Comparison of ENCODE assay signal across 1 cellular context in the genomic region with DNA sequence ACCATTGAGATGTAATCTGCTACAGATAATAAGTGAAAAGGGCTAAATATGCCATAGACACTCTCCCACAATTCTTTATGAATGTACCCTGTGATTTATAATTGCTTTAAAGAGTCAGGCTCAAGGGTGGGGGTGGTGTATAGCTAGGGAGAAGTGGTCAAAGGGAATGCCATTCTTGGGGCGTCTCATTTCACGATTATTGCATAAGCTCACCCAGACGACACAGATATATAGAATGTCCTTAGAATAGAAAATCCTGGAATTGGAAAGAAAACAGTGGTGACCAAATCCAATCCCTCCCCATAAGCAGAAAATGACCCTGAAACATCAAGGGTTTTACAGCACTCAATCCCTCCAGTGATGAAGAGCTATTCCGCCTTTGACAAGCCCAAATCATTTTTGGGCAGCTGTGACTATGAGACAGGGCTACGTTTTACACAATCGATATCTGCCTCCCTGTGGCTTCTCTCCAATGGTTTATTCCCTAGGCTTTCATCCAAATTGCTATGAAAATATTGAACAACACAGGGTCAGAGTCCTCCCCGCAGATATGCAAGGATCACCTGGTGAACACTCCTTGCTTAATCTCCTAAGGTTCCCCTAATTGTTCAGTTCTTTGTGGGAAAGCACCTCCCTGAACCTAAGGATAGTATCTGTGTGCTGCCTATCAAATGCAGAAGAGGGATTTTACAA.
TF ChIP-seq lines count a peak whose summit lies in the region.

No MANE protein-coding gene starts in this region.

TF ChIP-seq in GM23338, 12 proteins besides CTCF, POLR2A, EP300 and RAD21:
- TF ChIP-seq NANOG (IDR thresholded peaks at IDR 0.05; ENCODE audit: borderline replicate concordance): no peak
- no peak for TF ChIP-seq EZH2phosphoT487 (IDR thresholded peaks at IDR 0.05; ENCODE audit: unreplicated experiment)
- no peak for TF ChIP-seq JUNB (IDR thresholded peaks at IDR 0.05; ENCODE audit: unreplicated experiment)
- TF ChIP-seq, protein P1, sequence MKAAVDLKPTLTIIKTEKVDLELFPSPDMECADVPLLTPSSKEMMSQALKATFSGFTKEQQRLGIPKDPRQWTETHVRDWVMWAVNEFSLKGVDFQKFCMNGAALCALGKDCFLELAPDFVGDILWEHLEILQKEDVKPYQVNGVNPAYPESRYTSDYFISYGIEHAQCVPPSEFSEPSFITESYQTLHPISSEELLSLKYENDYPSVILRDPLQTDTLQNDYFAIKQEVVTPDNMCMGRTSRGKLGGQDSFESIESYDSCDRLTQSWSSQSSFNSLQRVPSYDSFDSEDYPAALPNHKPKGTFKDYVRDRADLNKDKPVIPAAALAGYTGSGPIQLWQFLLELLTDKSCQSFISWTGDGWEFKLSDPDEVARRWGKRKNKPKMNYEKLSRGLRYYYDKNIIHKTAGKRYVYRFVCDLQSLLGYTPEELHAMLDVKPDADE (IDR thresholded peaks at IDR 0.05): no peak
- TF ChIP-seq, protein P2, sequence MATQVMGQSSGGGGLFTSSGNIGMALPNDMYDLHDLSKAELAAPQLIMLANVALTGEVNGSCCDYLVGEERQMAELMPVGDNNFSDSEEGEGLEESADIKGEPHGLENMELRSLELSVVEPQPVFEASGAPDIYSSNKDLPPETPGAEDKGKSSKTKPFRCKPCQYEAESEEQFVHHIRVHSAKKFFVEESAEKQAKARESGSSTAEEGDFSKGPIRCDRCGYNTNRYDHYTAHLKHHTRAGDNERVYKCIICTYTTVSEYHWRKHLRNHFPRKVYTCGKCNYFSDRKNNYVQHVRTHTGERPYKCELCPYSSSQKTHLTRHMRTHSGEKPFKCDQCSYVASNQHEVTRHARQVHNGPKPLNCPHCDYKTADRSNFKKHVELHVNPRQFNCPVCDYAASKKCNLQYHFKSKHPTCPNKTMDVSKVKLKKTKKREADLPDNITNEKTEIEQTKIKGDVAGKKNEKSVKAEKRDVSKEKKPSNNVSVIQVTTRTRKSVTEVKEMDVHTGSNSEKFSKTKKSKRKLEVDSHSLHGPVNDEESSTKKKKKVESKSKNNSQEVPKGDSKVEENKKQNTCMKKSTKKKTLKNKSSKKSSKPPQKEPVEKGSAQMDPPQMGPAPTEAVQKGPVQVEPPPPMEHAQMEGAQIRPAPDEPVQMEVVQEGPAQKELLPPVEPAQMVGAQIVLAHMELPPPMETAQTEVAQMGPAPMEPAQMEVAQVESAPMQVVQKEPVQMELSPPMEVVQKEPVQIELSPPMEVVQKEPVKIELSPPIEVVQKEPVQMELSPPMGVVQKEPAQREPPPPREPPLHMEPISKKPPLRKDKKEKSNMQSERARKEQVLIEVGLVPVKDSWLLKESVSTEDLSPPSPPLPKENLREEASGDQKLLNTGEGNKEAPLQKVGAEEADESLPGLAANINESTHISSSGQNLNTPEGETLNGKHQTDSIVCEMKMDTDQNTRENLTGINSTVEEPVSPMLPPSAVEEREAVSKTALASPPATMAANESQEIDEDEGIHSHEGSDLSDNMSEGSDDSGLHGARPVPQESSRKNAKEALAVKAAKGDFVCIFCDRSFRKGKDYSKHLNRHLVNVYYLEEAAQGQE (IDR thresholded peaks at IDR 0.05; ENCODE audit: unreplicated experiment): no peak
- TF ChIP-seq, protein P3, sequence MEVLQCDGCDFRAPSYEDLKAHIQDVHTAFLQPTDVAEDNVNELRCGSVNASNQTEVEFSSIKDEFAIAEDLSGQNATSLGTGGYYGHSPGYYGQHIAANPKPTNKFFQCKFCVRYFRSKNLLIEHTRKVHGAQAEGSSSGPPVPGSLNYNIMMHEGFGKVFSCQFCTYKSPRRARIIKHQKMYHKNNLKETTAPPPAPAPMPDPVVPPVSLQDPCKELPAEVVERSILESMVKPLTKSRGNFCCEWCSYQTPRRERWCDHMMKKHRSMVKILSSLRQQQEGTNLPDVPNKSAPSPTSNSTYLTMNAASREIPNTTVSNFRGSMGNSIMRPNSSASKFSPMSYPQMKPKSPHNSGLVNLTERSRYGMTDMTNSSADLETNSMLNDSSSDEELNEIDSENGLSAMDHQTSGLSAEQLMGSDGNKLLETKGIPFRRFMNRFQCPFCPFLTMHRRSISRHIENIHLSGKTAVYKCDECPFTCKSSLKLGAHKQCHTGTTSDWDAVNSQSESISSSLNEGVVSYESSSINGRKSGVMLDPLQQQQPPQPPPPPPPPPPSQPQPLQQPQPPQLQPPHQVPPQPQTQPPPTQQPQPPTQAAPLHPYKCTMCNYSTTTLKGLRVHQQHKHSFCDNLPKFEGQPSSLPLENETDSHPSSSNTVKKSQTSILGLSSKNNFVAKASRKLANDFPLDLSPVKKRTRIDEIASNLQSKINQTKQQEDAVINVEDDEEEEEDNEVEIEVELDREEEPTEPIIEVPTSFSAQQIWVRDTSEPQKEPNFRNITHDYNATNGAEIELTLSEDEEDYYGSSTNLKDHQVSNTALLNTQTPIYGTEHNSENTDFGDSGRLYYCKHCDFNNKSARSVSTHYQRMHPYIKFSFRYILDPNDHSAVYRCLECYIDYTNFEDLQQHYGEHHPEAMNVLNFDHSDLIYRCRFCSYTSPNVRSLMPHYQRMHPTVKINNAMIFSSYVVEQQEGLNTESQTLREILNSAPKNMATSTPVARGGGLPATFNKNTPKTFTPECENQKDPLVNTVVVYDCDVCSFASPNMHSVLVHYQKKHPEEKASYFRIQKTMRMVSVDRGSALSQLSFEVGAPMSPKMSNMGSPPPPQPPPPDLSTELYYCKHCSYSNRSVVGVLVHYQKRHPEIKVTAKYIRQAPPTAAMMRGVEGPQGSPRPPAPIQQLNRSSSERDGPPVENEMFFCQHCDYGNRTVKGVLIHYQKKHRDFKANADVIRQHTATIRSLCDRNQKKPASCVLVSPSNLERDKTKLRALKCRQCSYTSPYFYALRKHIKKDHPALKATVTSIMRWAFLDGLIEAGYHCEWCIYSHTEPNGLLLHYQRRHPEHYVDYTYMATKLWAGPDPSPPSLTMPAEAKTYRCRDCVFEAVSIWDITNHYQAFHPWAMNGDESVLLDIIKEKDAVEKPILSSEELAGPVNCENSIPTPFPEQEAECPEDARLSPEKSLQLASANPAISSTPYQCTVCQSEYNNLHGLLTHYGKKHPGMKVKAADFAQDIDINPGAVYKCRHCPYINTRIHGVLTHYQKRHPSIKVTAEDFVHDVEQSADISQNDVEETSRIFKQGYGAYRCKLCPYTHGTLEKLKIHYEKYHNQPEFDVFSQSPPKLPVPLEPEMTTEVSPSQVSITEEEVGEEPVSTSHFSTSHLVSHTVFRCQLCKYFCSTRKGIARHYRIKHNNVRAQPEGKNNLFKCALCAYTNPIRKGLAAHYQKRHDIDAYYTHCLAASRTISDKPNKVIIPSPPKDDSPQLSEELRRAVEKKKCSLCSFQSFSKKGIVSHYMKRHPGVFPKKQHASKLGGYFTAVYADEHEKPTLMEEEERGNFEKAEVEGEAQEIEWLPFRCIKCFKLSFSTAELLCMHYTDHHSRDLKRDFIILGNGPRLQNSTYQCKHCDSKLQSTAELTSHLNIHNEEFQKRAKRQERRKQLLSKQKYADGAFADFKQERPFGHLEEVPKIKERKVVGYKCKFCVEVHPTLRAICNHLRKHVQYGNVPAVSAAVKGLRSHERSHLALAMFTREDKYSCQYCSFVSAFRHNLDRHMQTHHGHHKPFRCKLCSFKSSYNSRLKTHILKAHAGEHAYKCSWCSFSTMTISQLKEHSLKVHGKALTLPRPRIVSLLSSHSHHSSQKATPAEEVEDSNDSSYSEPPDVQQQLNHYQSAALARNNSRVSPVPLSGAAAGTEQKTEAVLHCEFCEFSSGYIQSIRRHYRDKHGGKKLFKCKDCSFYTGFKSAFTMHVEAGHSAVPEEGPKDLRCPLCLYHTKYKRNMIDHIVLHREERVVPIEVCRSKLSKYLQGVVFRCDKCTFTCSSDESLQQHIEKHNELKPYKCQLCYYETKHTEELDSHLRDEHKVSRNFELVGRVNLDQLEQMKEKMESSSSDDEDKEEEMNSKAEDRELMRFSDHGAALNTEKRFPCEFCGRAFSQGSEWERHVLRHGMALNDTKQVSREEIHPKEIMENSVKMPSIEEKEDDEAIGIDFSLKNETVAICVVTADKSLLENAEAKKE (CRISPR knock-in tag; IDR thresholded peaks at IDR 0.05): no peak
- no peak for TF ChIP-seq POLR2AphosphoS5 (IDR thresholded peaks at IDR 0.05; ENCODE audit: low read depth)
- TF ChIP-seq ZNF331 (CRISPR knock-in tag; IDR thresholded peaks at IDR 0.05; ENCODE audit: low read depth): no peak
- TF ChIP-seq EZH2 (IDR thresholded peaks at IDR 0.05; ENCODE audit: low read depth, unreplicated experiment): no peak
- no peak for TF ChIP-seq ZNF114 (CRISPR knock-in tag; IDR thresholded peaks at IDR 0.05)
- TF ChIP-seq CREB1 (CRISPR knock-in tag; IDR thresholded peaks at IDR 0.05; ENCODE audit: low read depth): no peak
- no peak for TF ChIP-seq STAT1 (IDR thresholded peaks at IDR 0.05; ENCODE audit: unreplicated experiment)
TF ChIP-seq in GM23338: peak in this region for 0.
